ENCODE assay signal across 1 cellular context in genomic region chr1:826831-827220, GRCh38.
TF ChIP-seq lines count a peak whose summit lies in the region.

No MANE protein-coding gene starts in this region.

TF ChIP-seq in K562, 482 proteins besides CTCF, POLR2A, EP300 and RAD21 (continued from another document):
- TF ChIP-seq ZFX (CRISPR knock-in tag; IDR thresholded peaks at IDR 0.05) (peak; percentile 10; the same call in 1 of the 2 replicates), SAFB (IDR thresholded peaks at IDR 0.05; ENCODE audit: borderline replicate concordance, low read depth, low read length) (0 out of 2 replicates have a peak, but pooled peaks have one; percentile 16)
